In genomic region chr17:57852955-57853328, GRCh38 we compare ENCODE assay signal across 21 cellular contexts. TPM values are rescaled to one million over a fixed set of nuclear protein-coding genes. Genes with fewer than 3 reads are reported as not detected.
DNase-seq lines count a peak whose midpoint lies in the region; ATAC-seq and TF ChIP-seq lines count a peak whose summit lies in the region.
"Had no signal": no experiment of that assay in that cellular context is flagged by ENCODE, and none has a peak within 500 bp of the region (broad histone marks: within the 10 kb centered on the region; RNA-seq: fewer than 3 reads in every experiment).

No MANE protein-coding gene starts in this region.

- DNase-seq in CD4-positive, alpha-beta T cell: no peak
- no peak for DNase-seq in adrenal gland
- DNase-seq in lower lobe of right lung: no peak
- DNase-seq in stomach: no peak
- DNase-seq in Peyer's patch: no peak
- DNase-seq: activated CD4-positive, alpha-beta T cell treated with anti-CD3 and anti-CD28 coated beads for 4 hours; activated T-cell treated with anti-CD3 and anti-CD28 coated beads, Interleukin-2, amount 50 U/mL, for 4 hours; central memory CD4-positive, alpha-beta T cell; NCI-H1436 treated with DMSO at 0.1 percent for 48 hours; NCI-H2171 treated with DMSO at 0.1 percent for 48 hours; NCI-H526; nephron progenitor cell; stimulated activated CD4-positive, alpha-beta T cell treated with anti-CD3 and anti-CD28 coated beads, Interleukin-1b, Interleukin-23, amount 100 ng/mL, for 48 hours; T-helper 17 cell had no signal

- H3K27me3 Mint-ChIP-seq in CD4-positive, alpha-beta T cell: no peaks in the 10 kb centered on the region
- H3K27me3 Mint-ChIP-seq: T-helper 17 cell had no signal

- peaks cover 27 to 50% of the 10 kb centered on the region in 2 donors for H3K4me1 ChIP-seq in adrenal gland (replicated peaks in 1 of 2)
- peaks cover 46% of the 10 kb centered on the region for H3K4me1 ChIP-seq in lower lobe of right lung
- peaks cover 60 to 86% (median 78%) of the 10 kb centered on the region in 4 donors for H3K4me1 ChIP-seq in stomach
- H3K4me1 ChIP-seq in Peyer's patch: peaks cover 0 to 36% (median 7%) of the 10 kb centered on the region in 4 donors

- H3K4me3 Mint-ChIP-seq in CD4-positive, alpha-beta T cell: peak overlapping the region; percentile 34
- H3K4me3 Mint-ChIP-seq: activated T-cell treated with anti-CD3 and anti-CD28 coated beads, Interleukin-2, amount 50 U/mL, for 4 hours; CD14-positive monocyte; nephron progenitor cell; T-helper 17 cell had no signal

- H3K4me3 ChIP-seq in adrenal gland (no peak overlapping the region), lower lobe of right lung (no peak overlapping the region), stomach (no peak overlapping the region), Peyer's patch (no peak overlapping the region)
- H3K4me3 ChIP-seq: GM12878, skin epidermis, vagina had no signal

- peaks cover 22% of the 10 kb centered on the region for H3K36me3 Mint-ChIP-seq in CD4-positive, alpha-beta T cell (ENCODE audit: low read depth)
- H3K36me3 Mint-ChIP-seq: CD14-positive monocyte had no signal

- H3K36me3 ChIP-seq in adrenal gland (replicated peaks in 1 of 2): no peaks in the 10 kb centered on the region
- H3K36me3 ChIP-seq in lower lobe of right lung: peaks cover 4% of the 10 kb centered on the region
- peaks cover 0 to 7% (median 6%) of the 10 kb centered on the region in 4 donors for H3K36me3 ChIP-seq in stomach
- H3K36me3 ChIP-seq in Peyer's patch: peaks cover 0 to 6% (median 0%) of the 10 kb centered on the region in 3 donors
- H3K36me3 ChIP-seq: vagina had no signal

- ATAC-seq in CD4-positive, alpha-beta T cell (ENCODE audit: poor library complexity): no peak
- ATAC-seq in lower lobe of right lung (no peak), GM21423 (IDR thresholded peaks at IDR 0.05; ENCODE audit: unreplicated experiment) (no peak), HG03521 (IDR thresholded peaks at IDR 0.05; ENCODE audit: unreplicated experiment) (no peak)
- ATAC-seq: activated T-cell treated with anti-CD3 and anti-CD28 coated beads, Interleukin-2, amount 50 U/mL, for 4 hours; GM12878; left colon; T-helper 17 cell had no signal

- intact Hi-C loops in CD4-positive, alpha-beta T cell (cut with DNase I, micrococcal nuclease): loop anchor here in 1 of 2 experiments (1.0 to 10.0 kb wide), 4 partner anchors 228 to 596 kb away; partner anchors contain the start of genes MKS1 and MSI2
- intact Hi-C loops in adrenal gland (cut with DNase I): no loop called here
- intact Hi-C loops in lower lobe of right lung (cut with DNase I): loop anchor here (10.0 kb wide), 1 partner anchor 142 kb away; no protein-coding TSS in a partner anchor
- intact Hi-C loops in stomach (cut with DNase I; ENCODE audit: low total_unique reads): loop anchor here (10.0 kb wide), 1 partner anchor 262 kb away; no protein-coding TSS in a partner anchor

- 58 to 67% (median 63%) methylated on average over 6 of the region's 6 CpGs for WGBS in adrenal gland, 4 donors
- 51 to 64% (median 57%) methylated on average over 6 of the region's 6 CpGs for WGBS in stomach, 5 donors

- TF ChIP-seq CTCF in CD4-positive, alpha-beta T cell (IDR thresholded peaks at IDR 0.05): no peak
- no peak for TF ChIP-seq CTCF in adrenal gland (IDR thresholded peaks at IDR 0.05)
- no peak for TF ChIP-seq CTCF in lower lobe of right lung (IDR thresholded peaks at IDR 0.05)
- no peak for TF ChIP-seq CTCF in stomach (IDR thresholded peaks at IDR 0.05)
- no peak for TF ChIP-seq CTCF in Peyer's patch (IDR thresholded peaks at IDR 0.05)

- no peak overlapping the region for H3K27ac Mint-ChIP-seq in CD4-positive, alpha-beta T cell
- H3K27ac Mint-ChIP-seq: CD14-positive monocyte, T-helper 17 cell had no signal

- TF ChIP-seq EP300 in stomach (IDR thresholded peaks at IDR 0.05): no peak

- TF ChIP-seq POLR2A in adrenal gland (IDR thresholded peaks at IDR 0.05) (no peak), stomach (IDR thresholded peaks at IDR 0.05) (no peak), Peyer's patch (IDR thresholded peaks at IDR 0.05) (no peak)

- H3K4me1 Mint-ChIP-seq in CD4-positive, alpha-beta T cell (ENCODE audit: low read depth): peaks cover 36% of the 10 kb centered on the region

- no peaks in the 10 kb centered on the region for H3K27me3 ChIP-seq in CD4-positive, alpha-beta T cell (ENCODE audit: control insufficient read depth, insufficient read depth, low read length)
- no peaks in the 10 kb centered on the region for H3K27me3 ChIP-seq in adrenal gland
- H3K27me3 ChIP-seq in lower lobe of right lung (ENCODE audit: low read depth): no peaks in the 10 kb centered on the region
- H3K27me3 ChIP-seq in stomach: no peaks in the 10 kb centered on the region
- H3K27me3 ChIP-seq in Peyer's patch: no peaks in the 10 kb centered on the region
- H3K27me3 ChIP-seq: vagina had no signal

- CTCF ChIA-PET in CD4-positive, alpha-beta T cell (lab: Charles Lee): no interaction called here

- POLR2A ChIA-PET in CD4-positive, alpha-beta T cell (lab: Charles Lee): no interaction called here

- no peaks in the 10 kb centered on the region for H3K9me3 Mint-ChIP-seq in CD4-positive, alpha-beta T cell
- H3K9me3 Mint-ChIP-seq: activated T-cell treated with anti-CD3 and anti-CD28 coated beads, Interleukin-2, amount 50 U/mL, for 4 hours; CD14-positive monocyte; nephron progenitor cell had no signal

- H3K27ac ChIP-seq in CD4-positive, alpha-beta T cell (ENCODE audit: low read depth, low read length): no peak overlapping the region
- H3K27ac ChIP-seq in adrenal gland: peak overlapping the region in 4 of 5 donors; percentile 13 to 96 (median 94)
- H3K27ac ChIP-seq in lower lobe of right lung: peak overlapping the region; percentile 92
- H3K27ac ChIP-seq in stomach: peak overlapping the region; percentile 53 to 97 (median 95)
- H3K27ac ChIP-seq in Peyer's patch: peak overlapping the region in 1 of 4 donors; percentile 60
- H3K27ac ChIP-seq: skin epidermis had no signal

- H3K9me3 ChIP-seq in CD4-positive, alpha-beta T cell (ENCODE audit: control insufficient read depth, low read length): no peaks in the 10 kb centered on the region
- H3K9me3 ChIP-seq in adrenal gland (replicated peaks in 1 of 3) (no peaks in the 10 kb centered on the region), lower lobe of right lung (no peaks in the 10 kb centered on the region), stomach (no peaks in the 10 kb centered on the region), Peyer's patch (no peaks in the 10 kb centered on the region)
- H3K9me3 ChIP-seq: vagina had no signal

RNA-seq across cellular contexts. Expression of gene MRPS23, which starts 3.1 kb away (rescaled TPM):
- 10 to 100 TPM; 14.6 to 14.7 TPM for total RNA-seq in CD4-positive, alpha-beta T cell
- 10 to 100 TPM in 7 of 8 donors, 1 to 10 TPM in 1; 8.5 to 52.2 (median 36.6) TPM for total RNA-seq in adrenal gland
- 10 to 100 TPM; 10.3 to 70.4 (median 10.8) TPM for polyA plus RNA-seq in adrenal gland
- total RNA-seq in lower lobe of right lung: 35.4 TPM
- 10 to 100 TPM in 4 of 5 donors, not detected in 1; 12.6 to 26.8 (median 16.8) TPM for total RNA-seq in stomach
- 10 to 100 TPM; 25.1 to 43.3 (median 34.2) TPM for polyA plus RNA-seq in stomach
- 1 to 10 TPM in 3 of 4 donors, under 1 TPM in 1; 0.83 to 7.4 (median 5.2) TPM for total RNA-seq in Peyer's patch

Comparison
In these comparisons a context has a peak if more than half of its experiments do, and no peak if none do; other contexts are left out.
1. intact Hi-C loops: an anchor here in lower lobe of right lung (10.0 kb wide) and stomach (10.0 kb wide); none called in adrenal gland.